21 cellular contexts compared by ENCODE assay signal in the genomic region with DNA sequence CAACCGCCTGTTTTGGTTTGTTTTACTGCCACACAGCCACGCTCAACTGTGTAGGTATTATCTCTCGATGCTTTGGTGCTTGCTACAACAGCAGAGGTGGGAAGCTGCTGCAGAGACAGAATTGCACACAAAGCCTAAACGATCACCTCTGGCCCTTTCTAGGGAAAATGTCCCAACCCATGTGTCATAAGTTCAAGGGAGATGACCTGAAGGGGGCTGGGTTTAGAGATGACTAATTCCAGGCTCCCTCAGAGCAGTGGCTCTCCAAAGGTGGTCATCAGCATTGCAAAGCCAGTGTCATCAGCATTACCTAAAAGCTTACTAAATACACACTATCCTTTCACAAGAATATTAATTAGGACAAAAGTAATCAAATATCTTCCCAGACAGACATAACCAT. TPM values are rescaled to one million over a fixed set of nuclear protein-coding genes. Genes with fewer than 3 reads are reported as not detected.
DNase-seq lines count a peak whose midpoint lies in the region; ATAC-seq, FAIRE-seq and TF ChIP-seq lines count a peak whose summit lies in the region.
"Had no signal": no experiment of that assay in that cellular context is flagged by ENCODE, and none has a peak within 500 bp of the region (broad histone marks: within the 10 kb centered on the region; RNA-seq: fewer than 3 reads in every experiment).

No MANE protein-coding gene starts in this region.

- H3K9me1 ChIP-seq in K562 (ENCODE audit: control insufficient read depth, insufficient read depth, low read length), result peaks cover 2% of the 10 kb centered on the region

- H3K4me1 ChIP-seq in K562 (replicated peaks in 1 of 2; ENCODE audit: control insufficient read depth in 2 of 2, insufficient read depth in 2 of 2, low read length in 2 of 2) (peaks cover 0 to 16% of the 10 kb centered on the region in 2 experiments; a peak in 2 of 5 replicates), liver (ENCODE audit: control insufficient read depth in 4 of 4, insufficient read depth in 4 of 4, low read length in 3 of 4) (peaks cover 0 to 11% (median 4%) of the 10 kb centered on the region in 4 donors)
- H3K4me1 ChIP-seq: HAP-1, SJCRH30 had no signal

- TF ChIP-seq CTCF in CD14-positive monocyte (IDR thresholded peaks at IDR 0.05) (no peak), K562 (IDR thresholded peaks at IDR 0.05 in 2 of 3, conservative IDR thresholded peaks at IDR 0.05 in 1 of 3; ENCODE audit: insufficient read depth in 2 of 3, low read depth in 1 of 3, low read length in 3 of 3) (no peak), liver (IDR thresholded peaks at IDR 0.05; ENCODE audit: low read depth, low read length, missing input control) (no peak)

- peaks cover 18% of the 10 kb centered on the region for H3K4me1 Mint-ChIP-seq in CD14-positive monocyte

- CTCF ChIA-PET in K562 (lab: Yijun Ruan, JAX; ENCODE audit: low intra/inter-chr PET ratio), result interaction anchor here (2.1 kb wide), 1 partner anchor 108 kb away, joined by 4 read pairs; no protein-coding TSS in a partner anchor

- POLR2A ChIA-PET in K562 (lab: Yijun Ruan, JAX), result interaction anchor here (1.2 kb wide), 1 partner anchor 8 kb away, joined by 4 read pairs; no protein-coding TSS in a partner anchor

- H3K27me3 ChIP-seq in K562 (ENCODE audit: control insufficient read depth in 2 of 2, insufficient read depth in 2 of 2, low read length in 2 of 2) (no peaks in the 10 kb centered on the region), liver (ENCODE audit: control insufficient read depth in 4 of 4, insufficient read depth in 4 of 4, low read length in 3 of 4) (no peaks in the 10 kb centered on the region)
- H3K27me3 ChIP-seq: SJCRH30 had no signal

- ATAC-seq in K562, result no peak
- ATAC-seq in activated naive CD4-positive, alpha-beta T cell treated with anti-CD3 and anti-CD28 coated beads, Interleukin-2, amount 50 U/mL, for 72 hours, result no peak
- ATAC-seq in GM19023 (IDR thresholded peaks at IDR 0.05; ENCODE audit: unreplicated experiment), result no peak
- ATAC-seq: Panc1 had no signal

- intact Hi-C loops in CD14-positive monocyte (cut with micrococcal nuclease) (loop anchor here in 1 of 2 donors (10.0 kb wide), 1 partner anchor 170 kb away; no protein-coding TSS in a partner anchor), K562 (cut with micrococcal nuclease) (no loop called here)

- H3K9me3 ChIP-seq in K562 (replicated peaks; ENCODE audit: control insufficient read depth, insufficient read depth, low read depth, low read length) (no peaks in the 10 kb centered on the region), liver (ENCODE audit: control insufficient read depth in 4 of 4, low read length in 3 of 4) (no peaks in the 10 kb centered on the region)
- H3K9me3 ChIP-seq: HAP-1, SJCRH30 had no signal

- no TSS peak for BruUV-seq in K562 (replicated peaks; lab: Mats Ljungman, UMichigan)

- peaks cover 8% of the 10 kb centered on the region for H4K20me1 ChIP-seq in K562 (replicated peaks; ENCODE audit: control insufficient read depth, insufficient read depth, low read length)

- no peak overlapping the region for H3K4me3 ChIP-seq in K562
- H3K4me3 ChIP-seq in liver (ENCODE audit: low read depth in 1 of 3, low read length in 3 of 3), result no peak overlapping the region
- H3K4me3 ChIP-seq: HAP-1, SJCRH30 had no signal

- H3K36me3 ChIP-seq in K562 (ENCODE audit: control insufficient read depth, insufficient read depth, low read length), result peaks cover 95% of the 10 kb centered on the region
- peaks cover 19 to 75% (median 50%) of the 10 kb centered on the region in 4 donors for H3K36me3 ChIP-seq in liver (ENCODE audit: control insufficient read depth in 4 of 4, insufficient read depth in 3 of 4, low read depth in 1 of 4, low read length in 3 of 4)

- 82% methylated on average over 4 of the region's 4 CpGs for WGBS in K562 (ENCODE audit: insufficient coverage, low coverage, missing lambda C conversion rate)
- 80% methylated on average over 4 of the region's 4 CpGs for WGBS in liver

- H3K27me3 Mint-ChIP-seq in CD14-positive monocyte (ENCODE audit: low read depth in 3 of 3), result no peaks in the 10 kb centered on the region

- DNase-seq in CD14-positive monocyte (ENCODE audit: low spot score), result no peak
- DNase-seq in CD1c-positive myeloid dendritic cell (ENCODE audit: extremely low spot score), result peak; percentile 17
- peak; percentile 27 to 44 (median 37) for DNase-seq in K562 (ENCODE audit: extremely low read depth in 1 of 4, low spot score in 3 of 4)
- DNase-seq in activated naive CD4-positive, alpha-beta T cell treated with anti-CD3 and anti-CD28 coated beads, Interleukin-2, amount 50 U/mL, for 72 hours (ENCODE audit: low spot score in 2 of 2), result no peak
- DNase-seq in NCI-H2171 treated with DMSO at 0.1 percent for 48 hours (lab: John Stamatoyannopoulos, UW), result no peak
- DNase-seq: ACHN, AML-193, DND-41, KBM-7, NCI-H1048, NCI-H1436, NCI-H2081, NCI-H446 treated with DMSO at 0.1 percent for 48 hours, NCI-H69, SJCRH30 had no signal

- H3K9me3 Mint-ChIP-seq in CD14-positive monocyte, result no peaks in the 10 kb centered on the region
- no peaks in the 10 kb centered on the region for H3K9me3 Mint-ChIP-seq in activated naive CD4-positive, alpha-beta T cell treated with anti-CD3 and anti-CD28 coated beads, Interleukin-2, amount 50 U/mL, for 72 hours

- H3K9ac ChIP-seq in K562 (ENCODE audit: insufficient read depth in 1 of 2, low read depth in 2 of 2, low read length in 2 of 2), result no peak overlapping the region
- peak overlapping the region in 1 of 2 donors; percentile 18 for H3K9ac ChIP-seq in liver (ENCODE audit: low read depth in 1 of 2, low read length in 2 of 2)

- peak overlapping the region in 4 of 7 donors; percentile 46 to 99 (median 65) for H3K27ac Mint-ChIP-seq in CD14-positive monocyte
- H3K27ac Mint-ChIP-seq in activated naive CD4-positive, alpha-beta T cell treated with anti-CD3 and anti-CD28 coated beads, Interleukin-2, amount 50 U/mL, for 72 hours, result peak overlapping the region in 1 of 2 donors; percentile 23

- H3K36me3 Mint-ChIP-seq in CD14-positive monocyte, result peaks cover 75 to 87% of the 10 kb centered on the region in 2 donors
- peaks cover 19 to 35% of the 10 kb centered on the region in 2 donors for H3K36me3 Mint-ChIP-seq in activated naive CD4-positive, alpha-beta T cell treated with anti-CD3 and anti-CD28 coated beads, Interleukin-2, amount 50 U/mL, for 72 hours

- no peak overlapping the region for H3K4me3 Mint-ChIP-seq in CD14-positive monocyte

- no peak overlapping the region for H3K4me2 ChIP-seq in K562 (ENCODE audit: insufficient read depth, low read length)

- peaks cover 33% of the 10 kb centered on the region for H3K79me2 ChIP-seq in K562 (ENCODE audit: control insufficient read depth, insufficient read depth, low read length)

- peak; percentile 6 for FAIRE-seq in K562 (lab: Jason Lieb, UNC)
- FAIRE-seq: G401.6 had no signal

- TF ChIP-seq RAD21 in K562 (CRISPR knock-in tag; conservative IDR thresholded peaks at IDR 0.05 in 1 of 2, IDR thresholded peaks at IDR 0.05 in 1 of 2) (no peak), liver (IDR thresholded peaks at IDR 0.05) (peak in 1 of 2 donors; percentile 22)

- H3K27ac ChIP-seq in K562 (ENCODE audit: extremely low read depth, low read depth, low read length) (no peak overlapping the region), liver (ENCODE audit: low read depth in 1 of 2, low read length in 2 of 2) (no peak overlapping the region)
- H3K27ac ChIP-seq: C4-2B, SJCRH30 had no signal

- TF ChIP-seq POLR2A in K562 (conservative IDR thresholded peaks at IDR 0.05), result no peak

- in situ Hi-C loops in K562 (cut with MboI), result loop anchor here (10.0 kb wide), 2 partner anchors 100 to 290 kb away; no protein-coding TSS in a partner anchor

- no peak overlapping the region for H2AFZ ChIP-seq in K562 (ENCODE audit: low read depth, low read length)

- no peak for TF ChIP-seq EP300 in K562 (IDR thresholded peaks at IDR 0.05; ENCODE audit: low read length)

TF ChIP-seq in liver, 16 proteins besides CTCF, POLR2A, EP300 and RAD21 (continues in another document):
- TF ChIP-seq FOXA1 (IDR thresholded peaks at IDR 0.05) (no peak), HNF4A (conservative IDR thresholded peaks at IDR 0.05) (peak; percentile 25 to 40)

RNA-seq across cellular contexts. Expression of a gene that starts 10.9 kb away (rescaled TPM):
- polyA plus RNA-seq in CD14-positive monocyte, result 10 to 100 TPM; 25.8 to 30.1 TPM
- total RNA-seq in K562 (2011; cell fraction: chromatin; rRNA removed; ENCODE audit: low replicate concordance), result 10.3 and 10.4 TPM in 2 replicates
- 10.4 and 12.8 TPM in 2 replicates for total RNA-seq in K562 (2011; cell fraction: nucleolus; rRNA removed)
- total RNA-seq in K562 (2011; cell fraction: nucleoplasm; rRNA removed), result 9.8 and 10.2 TPM in 2 replicates
- total RNA-seq in K562 (2014; rRNA removed), result 51.5 and 59.8 TPM in 2 replicates
- 34.6 and 34.8 TPM in 2 replicates for total RNA-seq in K562 (2014; rRNA removed; fragmentation: Illumina TruSeq; extraction: Trizol)
- 46.0 and 47.7 TPM in 2 replicates for total RNA-seq in K562 (2015; rRNA removed; fragmentation: Illumina TruSeq; extraction: Trizol)
- total RNA-seq in K562 (2021), result 41.0 and 49.5 TPM in 2 replicates
- polyA plus RNA-seq in K562 (2011; rRNA removed), result 16.6 and 22.7 TPM in 2 replicates
- polyA plus RNA-seq in K562 (2011; cell fraction: cytosol; rRNA removed), result 14.7 and 18.1 TPM in 2 replicates
- polyA plus RNA-seq in K562 (2011; cell fraction: nucleus; rRNA removed), result 10.4 and 10.8 TPM in 2 replicates
- polyA plus RNA-seq in K562 (2012), result 41.3 and 41.8 TPM in 2 replicates
- polyA plus RNA-seq in K562 (2014; fragmentation: Illumina TruSeq; extraction: Trizol), result 27.7 and 36.6 TPM in 2 replicates
- polyA plus RNA-seq in K562 (2014; fragmentation: Nextera tagmentation; extraction: Ambion mirVana), result 1 to 10 TPM; 9.6 TPM
- 32.3 and 36.8 TPM in 2 replicates for polyA plus RNA-seq in K562 (2014; rRNA removed)
- 23.6 and 23.8 TPM in 2 replicates for polyA minus RNA-seq in K562 (2011; rRNA and poly(A)+ RNA removed)
- polyA minus RNA-seq in K562 (2011; cell fraction: cytosol; rRNA and poly(A)+ RNA removed), result 11.0 and 13.0 TPM in 2 replicates
- 16.6 and 21.2 TPM in 2 replicates for polyA minus RNA-seq in K562 (2011; cell fraction: nucleus; rRNA and poly(A)+ RNA removed)
- 10 to 100 TPM; 12.8 to 18.7 TPM for total RNA-seq in liver
- 10 to 100 TPM; 16.1 to 16.6 TPM for polyA plus RNA-seq in liver
- total RNA-seq in activated naive CD4-positive, alpha-beta T cell treated with anti-CD3 and anti-CD28 coated beads, Interleukin-2, amount 50 U/mL, for 72 hours, result 10 to 100 TPM; 24.4 to 37.3 TPM

Comparison
In these comparisons a context has a peak if more than half of its experiments do, and no peak if none do; other contexts are left out.
1. DNase-seq: peak in CD1c-positive myeloid dendritic cell (single experiment) and K562 (4 of 4); none in CD14-positive monocyte (single experiment), activated naive CD4-positive, alpha-beta T cell treated with anti-CD3 and anti-CD28 coated beads, Interleukin-2, amount 50 U/mL, for 72 hours (0 of 2) and NCI-H2171 treated with DMSO at 0.1 percent for 48 hours (single experiment).